Comparison of ENCODE assay signal across 8 cellular contexts in the genomic region with DNA sequence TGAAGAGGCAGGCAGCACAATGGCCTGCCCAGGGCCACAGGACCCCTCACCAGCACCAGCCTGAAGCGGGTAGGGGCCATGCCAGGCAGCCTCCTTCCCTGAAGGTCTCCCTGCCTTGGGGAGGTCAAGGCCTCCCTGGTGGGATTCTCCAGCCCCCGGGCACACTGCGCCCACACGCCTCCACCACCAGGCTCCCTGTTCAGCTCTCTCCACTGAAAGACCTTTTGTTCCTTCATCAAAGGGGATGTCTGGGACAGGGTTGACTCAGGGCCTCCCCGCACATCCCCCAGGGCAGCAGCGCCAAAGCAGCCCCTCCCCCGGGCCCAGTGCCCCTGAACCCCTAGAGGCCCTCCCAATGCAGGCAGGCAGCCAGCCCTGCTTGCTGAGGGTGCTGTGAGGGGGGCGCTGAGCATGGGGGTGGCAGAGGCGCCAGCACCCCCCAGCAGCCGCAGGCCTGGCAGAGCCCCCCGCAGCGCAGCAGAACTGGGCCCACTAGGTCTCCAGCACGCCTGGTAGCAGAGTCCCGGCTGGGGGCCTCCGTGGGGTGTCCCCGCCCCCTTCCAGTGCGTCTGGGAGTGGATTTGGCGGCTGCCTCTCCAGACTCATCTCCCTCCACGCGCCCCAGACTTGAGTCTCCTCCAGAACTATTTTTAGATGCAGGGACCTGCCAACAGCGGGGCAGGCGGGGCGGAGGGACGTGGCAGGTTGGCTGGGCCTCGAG. TPM values are rescaled to one million over a fixed set of nuclear protein-coding genes. Genes with fewer than 3 reads are reported as not detected.
DNase-seq lines count a peak whose midpoint lies in the region; ATAC-seq, FAIRE-seq and TF ChIP-seq lines count a peak whose summit lies in the region.

No MANE protein-coding gene starts in this region.

- CTCF ChIA-PET in H1 (lab: Charles Lee; ENCODE audit: partially characterized antibody): interaction anchor here (0.6 to 10.8 kb wide), 10 partner anchors 9 to 67 kb away, joined by 3 to 236 read pairs (median 3); a partner anchor contains a TSS

- H2BK5ac ChIP-seq in H1 (ENCODE audit: low read depth, low read length): peak overlapping the region; percentile 6

- no peak overlapping the region for H3K4ac ChIP-seq in H1 (replicated peaks; ENCODE audit: insufficient read length, low read depth, low read length)

- H3K27ac Mint-ChIP-seq in stimulated activated naive CD8-positive, alpha-beta T cell treated with anti-CD3 and anti-CD28 coated beads, Interleukin-15, amount 100 ng/mL, for 72 hours: no peak overlapping the region
- no peak overlapping the region for H3K27ac Mint-ChIP-seq in stimulated activated naive B cell treated with anti-CD40 and anti-IgM and Interleukin-4, amounts not matched to agents 10 μg/mL and 1 μg/mL and 100 μg/mL, for 72 hours

- H4K5ac ChIP-seq in H1 (ENCODE audit: insufficient read length, low read depth, low read length): no peak overlapping the region

- no peak for TF ChIP-seq RAD21 in H1 (IDR thresholded peaks at IDR 0.05 in 1 of 2, conservative IDR thresholded peaks at IDR 0.05 in 1 of 2; ENCODE audit: low read depth in 2 of 2, low read length in 2 of 2)

- FAIRE-seq in H1 (lab: Jason Lieb, UNC): no peak

- WGBS in H1 (ENCODE audit: extremely low coverage in 1 of 2, insufficient coverage in 1 of 2, insufficient read length in 1 of 2, insufficient replicate concordance in 2 of 2, low coverage in 1 of 2, low lambda C conversion rate in 2 of 2, missing lambda C conversion rate in 1 of 2), 2 experiments: 96% methylated on average over 22 of the region's 25 CpGs; no CpG with 5 or more reads in 1 of the 2 experiments

- no peak overlapping the region for H3K4me3 ChIP-seq in H1 (ENCODE audit: extremely low read depth in 1 of 4, insufficient read depth in 2 of 4, low read depth in 3 of 4, low read length in 4 of 4)

- TF ChIP-seq CTCF in H1 (IDR thresholded peaks at IDR 0.05; ENCODE audit: control extremely low read depth in 1 of 3, insufficient read depth in 1 of 3, low read depth in 1 of 3, low read length in 3 of 3): no peak

- no peak overlapping the region; a peak in 1 of 7 replicates for H3K9ac ChIP-seq in H1 (replicated peaks in 1 of 4; ENCODE audit: extremely low read depth in 1 of 4, low read depth in 3 of 4, low read length in 3 of 4)

- ATAC-seq in stimulated activated naive CD8-positive, alpha-beta T cell treated with anti-CD3 and anti-CD28 coated beads, Interleukin-15, amount 100 ng/mL, for 72 hours: peak; percentile 1
- no peak for ATAC-seq in stimulated activated naive CD8-positive, alpha-beta T cell treated with anti-CD3 and anti-CD28 coated beads, Interleukin-15, Interleukin-2, amounts not matched to agents 100 U/mL and 50 U/mL, for 24 hours
- no peak for ATAC-seq in HG02759 (IDR thresholded peaks at IDR 0.05; ENCODE audit: unreplicated experiment)
- ATAC-seq in stimulated activated naive B cell treated with anti-CD40 and anti-IgM and Interleukin-4, amounts not matched to agents 10 μg/mL and 1 μg/mL and 100 μg/mL, for 72 hours (replicated peaks): no peak

- no peak overlapping the region for H2AFZ ChIP-seq in H1 (ENCODE audit: low read length)

- no peak for TF ChIP-seq EP300 in H1 (IDR thresholded peaks at IDR 0.05; ENCODE audit: borderline replicate concordance in 1 of 2, low read depth in 2 of 2, low read length in 2 of 2)

- H3K23me2 ChIP-seq in H1 (ENCODE audit: low read depth, low read length): no peaks in the 10 kb centered on the region

- peaks cover 15% of the 10 kb centered on the region; the same call in 1 of the 2 replicates for H3K79me1 ChIP-seq in H1 (ENCODE audit: low read depth, low read length)

- H3K18ac ChIP-seq in H1 (ENCODE audit: extremely low read depth, low read length): no peak overlapping the region

- peaks cover 10% of the 10 kb centered on the region for H3K27me3 Mint-ChIP-seq in stimulated activated naive CD8-positive, alpha-beta T cell treated with anti-CD3 and anti-CD28 coated beads, Interleukin-15, amount 100 ng/mL, for 72 hours
- H3K27me3 Mint-ChIP-seq in stimulated activated naive B cell treated with anti-CD40 and anti-IgM and Interleukin-4, amounts not matched to agents 10 μg/mL and 1 μg/mL and 100 μg/mL, for 72 hours: peaks cover 75 to 97% of the 10 kb centered on the region in 2 donors

- no peak overlapping the region for H2AK5ac ChIP-seq in H1 (ENCODE audit: low read depth, low read length)

- H3K79me2 ChIP-seq in H1 (ENCODE audit: control insufficient read depth in 1 of 2, insufficient read depth in 2 of 2, low read length in 2 of 2): peaks cover 0 to 43% of the 10 kb centered on the region in 2 experiments; a peak in 2 of 4 replicates

- POLR2A ChIA-PET in H1 (lab: Charles Lee; ENCODE audit: partially characterized antibody): interaction anchor here (0.6 to 22.7 kb wide), 4 partner anchors 9 to 398 kb away, joined by 3 to 375 read pairs (median 6); a partner anchor contains a TSS

- no peaks in the 10 kb centered on the region for H3K27me3 ChIP-seq in H1 (replicated peaks in 1 of 4; ENCODE audit: control insufficient read depth in 3 of 4, extremely low read depth in 1 of 4, insufficient read depth in 3 of 4, low read length in 3 of 4)

- no peaks in the 10 kb centered on the region for H3K9me3 Mint-ChIP-seq in stimulated activated naive CD8-positive, alpha-beta T cell treated with anti-CD3 and anti-CD28 coated beads, Interleukin-15, amount 100 ng/mL, for 72 hours
- no peaks in the 10 kb centered on the region for H3K9me3 Mint-ChIP-seq in stimulated activated naive B cell treated with anti-CD40 and anti-IgM and Interleukin-4, amounts not matched to agents 10 μg/mL and 1 μg/mL and 100 μg/mL, for 72 hours

- H3K9me3 ChIP-seq in H1 (ENCODE audit: insufficient read depth in 2 of 2, low read depth in 1 of 2, low read length in 1 of 2): no peaks in the 10 kb centered on the region

- peak overlapping the region; percentile 49; the same call in 1 of the 2 replicates for H3K27ac ChIP-seq in H1 (ENCODE audit: low read depth, low read length)

- no peak for TF ChIP-seq POLR2A in H1 (IDR thresholded peaks at IDR 0.05; ENCODE audit: control extremely low read depth in 1 of 2, low read depth in 2 of 2, low read length in 2 of 2)

- no peak overlapping the region for H3K4me2 ChIP-seq in H1 (ENCODE audit: insufficient read depth in 1 of 2, low read depth in 2 of 2, low read length in 2 of 2)

- H2BK120ac ChIP-seq in H1 (replicated peaks; ENCODE audit: low read depth, low read length): no peak overlapping the region

- H3K4me3 Mint-ChIP-seq in stimulated activated naive CD8-positive, alpha-beta T cell treated with anti-CD3 and anti-CD28 coated beads, Interleukin-15, amount 100 ng/mL, for 72 hours: no peak overlapping the region
- H3K4me3 Mint-ChIP-seq in stimulated activated naive B cell treated with anti-CD40 and anti-IgM and Interleukin-4, amounts not matched to agents 10 μg/mL and 1 μg/mL and 100 μg/mL, for 72 hours: no peak overlapping the region

- no peak overlapping the region for H2BK12ac ChIP-seq in H1 (ENCODE audit: low read depth, low read length)

- no peak overlapping the region for H3K23ac ChIP-seq in H1 (ENCODE audit: insufficient read length)

- H3K4me1 Mint-ChIP-seq in stimulated activated naive CD8-positive, alpha-beta T cell treated with anti-CD3 and anti-CD28 coated beads, Interleukin-15, amount 100 ng/mL, for 72 hours: peaks cover 23% of the 10 kb centered on the region
- peaks cover 7 to 11% of the 10 kb centered on the region in 2 donors for H3K4me1 Mint-ChIP-seq in stimulated activated naive B cell treated with anti-CD40 and anti-IgM and Interleukin-4, amounts not matched to agents 10 μg/mL and 1 μg/mL and 100 μg/mL, for 72 hours

- H3K14ac ChIP-seq in H1 (ENCODE audit: insufficient read length): no peak overlapping the region

- no peaks in the 10 kb centered on the region for H3K36me3 Mint-ChIP-seq in stimulated activated naive B cell treated with anti-CD40 and anti-IgM and Interleukin-4, amounts not matched to agents 10 μg/mL and 1 μg/mL and 100 μg/mL, for 72 hours

- no peak overlapping the region for H2BK20ac ChIP-seq in H1 (ENCODE audit: low read length)

- H3K56ac ChIP-seq in H1 (replicated peaks; ENCODE audit: insufficient read length, low read depth, low read length): no peak overlapping the region

- H4K8ac ChIP-seq in H1 (ENCODE audit: extremely low read depth, insufficient read depth, low read length): peak overlapping the region; percentile 38

- no peak for DNase-seq in stimulated activated naive CD8-positive, alpha-beta T cell treated with anti-CD3 and anti-CD28 coated beads, Interleukin-15, amount 100 ng/mL, for 72 hours
- no peak for DNase-seq in stimulated activated naive CD8-positive, alpha-beta T cell treated with anti-CD3 and anti-CD28 coated beads, Interleukin-15, Interleukin-2, amounts not matched to agents 100 U/mL and 50 U/mL, for 24 hours
- no peak for DNase-seq in H1 (ENCODE audit: low read depth in 1 of 2, low spot score in 2 of 2)
- DNase-seq in middle frontal gyrus (ENCODE audit: extremely low spot score, low spot score): peak; percentile 72
- DNase-seq in stimulated activated CD4-positive, alpha-beta T cell treated with anti-CD3 and anti-CD28 coated beads, Interleukin-2, amount 100 ng/mL, for 48 hours: no peak
- DNase-seq in stimulated activated naive B cell treated with anti-CD40 and anti-IgM and Interleukin-4, amounts not matched to agents 10 μg/mL and 1 μg/mL and 100 μg/mL, for 72 hours: no peak
- no peak for DNase-seq in T-helper 1 cell

- peaks cover 2 to 53% (median 19%) of the 10 kb centered on the region in 4 experiments; a peak in 7 of 8 replicates for H3K36me3 ChIP-seq in H1 (ENCODE audit: control insufficient read depth in 2 of 4, insufficient read depth in 4 of 4, low read length in 3 of 4)

- no peak overlapping the region for H2BK15ac ChIP-seq in H1 (ENCODE audit: low read length)

- H3K4me1 ChIP-seq in H1 (replicated peaks in 1 of 4; ENCODE audit: control insufficient read depth in 3 of 4, insufficient read depth in 4 of 4, low read length in 3 of 4): peaks cover 0 to 6% (median 2%) of the 10 kb centered on the region in 4 experiments; a peak in 2 of 7 replicates

- peaks cover 25 to 42% of the 10 kb centered on the region in 2 experiments for H4K20me1 ChIP-seq in H1 (replicated peaks in 1 of 2; ENCODE audit: control insufficient read depth in 1 of 2, insufficient read depth in 2 of 2, low read length in 2 of 2)

- no peak overlapping the region for H4K91ac ChIP-seq in H1 (replicated peaks; ENCODE audit: insufficient read length, low read length)

RNA-seq across cellular contexts. Expression of a gene that starts 13.1 kb away (rescaled TPM):
- total RNA-seq in H1 (2021; fragmentation: NEBNext Ultra II Directional; extraction: Animal tissue kit (Norgen Biotek cat#: 25700)): 103 and 105 TPM in 2 replicates
- 59.8 and 93.8 TPM in 2 replicates for polyA plus RNA-seq in H1 (2011; rRNA removed)
- polyA plus RNA-seq in H1 (2011; cell fraction: cytosol; rRNA removed): 51.9 TPM
- 130 TPM for polyA plus RNA-seq in H1 (2011; cell fraction: nucleus; rRNA removed)
- polyA plus RNA-seq in H1 (2012, experiment 1 of 2): 42.6 to 68.8 TPM (median 64.7 TPM) in 4 replicates
- 54.8 TPM for polyA plus RNA-seq in H1 (2012, experiment 2 of 2)
- 83.5 TPM for polyA plus RNA-seq in H1 (2013, experiment 1 of 2)
- 83.4 TPM for polyA plus RNA-seq in H1 (2013, experiment 2 of 2)
- 19.1 and 21.8 TPM in 2 replicates for polyA minus RNA-seq in H1 (2011; rRNA and poly(A)+ RNA removed)
- polyA minus RNA-seq in H1 (2011; cell fraction: cytosol; rRNA and poly(A)+ RNA removed): 43.2 TPM
- 75.0 TPM for polyA minus RNA-seq in H1 (2011; cell fraction: nucleus; rRNA and poly(A)+ RNA removed)

RNA-seq across cellular contexts. Expression of a gene that starts 19.5 kb away (rescaled TPM):
- not detected in 2 replicates for total RNA-seq in H1 (2021; fragmentation: NEBNext Ultra II Directional; extraction: Animal tissue kit (Norgen Biotek cat#: 25700))
- polyA plus RNA-seq in H1 (2011; rRNA removed): not detected in 2 replicates
- not detected for polyA plus RNA-seq in H1 (2011; cell fraction: cytosol; rRNA removed)
- polyA plus RNA-seq in H1 (2011; cell fraction: nucleus; rRNA removed): not detected
- polyA plus RNA-seq in H1 (2012, experiment 1 of 2): not detected in 4 replicates
- polyA plus RNA-seq in H1 (2012, experiment 2 of 2): not detected
- not detected for polyA plus RNA-seq in H1 (2013, experiment 1 of 2)
- polyA plus RNA-seq in H1 (2013, experiment 2 of 2): not detected
- polyA minus RNA-seq in H1 (2011; rRNA and poly(A)+ RNA removed): not detected in 2 replicates
- polyA minus RNA-seq in H1 (2011; cell fraction: cytosol; rRNA and poly(A)+ RNA removed): not detected
- polyA minus RNA-seq in H1 (2011; cell fraction: nucleus; rRNA and poly(A)+ RNA removed): not detected

RNA-seq across cellular contexts. Expression of a gene that starts 31.3 kb away (rescaled TPM):
- total RNA-seq in H1 (2021; fragmentation: NEBNext Ultra II Directional; extraction: Animal tissue kit (Norgen Biotek cat#: 25700)): not detected in 2 replicates
- not detected in 2 replicates for polyA plus RNA-seq in H1 (2011; rRNA removed)
- not detected for polyA plus RNA-seq in H1 (2011; cell fraction: cytosol; rRNA removed)
- not detected for polyA plus RNA-seq in H1 (2011; cell fraction: nucleus; rRNA removed)
- not detected in 4 replicates for polyA plus RNA-seq in H1 (2012, experiment 1 of 2)
- polyA plus RNA-seq in H1 (2012, experiment 2 of 2): not detected
- not detected for polyA plus RNA-seq in H1 (2013, experiment 1 of 2)
- polyA plus RNA-seq in H1 (2013, experiment 2 of 2): not detected
- not detected in 2 replicates for polyA minus RNA-seq in H1 (2011; rRNA and poly(A)+ RNA removed)
- not detected for polyA minus RNA-seq in H1 (2011; cell fraction: cytosol; rRNA and poly(A)+ RNA removed)
- not detected for polyA minus RNA-seq in H1 (2011; cell fraction: nucleus; rRNA and poly(A)+ RNA removed)
